Comparison of ENCODE assay signal across 25 cellular contexts in genomic region chr11:19539861-19540260, GRCh38.
"Had no signal": no experiment of that assay in that cellular context is flagged by ENCODE, and none has a peak within 500 bp of the region (broad histone marks: within the 10 kb centered on the region; RNA-seq: fewer than 3 reads in every experiment).

No MANE protein-coding gene starts in this region.

- ATAC-seq: activated CD4-positive, alpha-beta T cell treated with anti-CD3 and anti-CD28 coated beads for 36 hours; activated CD8-positive, alpha-beta T cell treated with anti-CD3 and anti-CD28 coated beads for 36 hours; activated T-cell treated with anti-CD3 and anti-CD28 coated beads, Interleukin-2, amount 50 U/mL, for 72 hours; Panc1; Right ventricle myocardium inferior had no signal

- DNase-seq: activated CD4-positive, alpha-beta T cell treated with anti-CD3 and anti-CD28 coated beads for 36 hours; activated CD8-positive, alpha-beta memory T cell treated with anti-CD3 and anti-CD28 coated beads, Interleukin-2, amount 50 U/mL, for 4 hours; activated CD8-positive, alpha-beta T cell treated with anti-CD3 and anti-CD28 coated beads for 36 hours; activated naive CD4-positive, alpha-beta T cell treated with anti-CD3 and anti-CD28 coated beads, Interleukin-2, amount 50 U/mL, for 16 hours; activated naive CD8-positive, alpha-beta T cell treated with anti-CD3 and anti-CD28 coated beads, Interleukin-2, amount 10 ng/mL, durations not matched to agents 7 days and 5 days; activated T-cell treated with anti-CD3 and anti-CD28 coated beads, Interleukin-2, amount 50 U/mL, for 72 hours; adrenal gland; aorta; Karpas-422; MM.1S; NCI-H1105; NCI-H1436; NCI-H187; NCI-H2081; NCI-H446 treated with DMSO at 0.1 percent for 48 hours; NCI-H524 treated with DMSO at 0.1 percent for 48 hours; NCI-H748 treated with DMSO at 0.1 percent for 48 hours; OCI-M1; RPMI8226; T-helper 1 cell had no signal

- H3K27ac ChIP-seq: adrenal gland, breast epithelium, SK-N-MC, VCaP had no signal
